ENCODE assay signal across 16 cellular contexts in the genomic region with DNA sequence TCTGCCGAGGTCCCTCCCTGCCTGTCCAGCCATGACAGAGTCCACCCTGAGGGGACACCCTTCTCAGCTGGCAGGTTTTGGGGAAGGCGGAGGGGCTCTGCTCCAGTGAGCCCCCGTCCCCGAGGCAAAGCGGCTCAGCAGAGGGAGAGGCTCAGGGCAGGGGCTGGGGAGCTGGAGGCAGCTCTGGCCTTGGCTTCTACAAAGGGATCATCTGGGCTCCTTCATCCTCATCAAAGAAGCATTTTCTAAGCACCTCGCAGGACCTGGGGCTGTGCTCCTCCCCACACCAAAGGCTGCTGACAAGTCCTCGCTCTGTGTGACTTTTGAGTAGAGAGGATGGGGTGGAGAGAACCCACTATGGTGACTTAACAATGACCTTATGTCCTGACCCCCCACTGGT.
"Had no signal": no experiment of that assay in that cellular context is flagged by ENCODE, and none has a peak within 500 bp of the region (broad histone marks: within the 10 kb centered on the region; RNA-seq: fewer than 3 reads in every experiment).

No MANE protein-coding gene starts in this region.

- DNase-seq: activated CD4-positive, alpha-beta T cell treated with anti-CD3 and anti-CD28 coated beads, Interleukin-2, amount 50 U/mL, for 4 hours; activated T-cell treated with anti-CD3 and anti-CD28 coated beads, Interleukin-2, amount 50 U/mL, for 4 hours; effector memory CD4-positive, alpha-beta T cell; left cardiac atrium; ovary; stimulated activated CD4-positive, alpha-beta T cell treated with anti-CD3 and anti-CD28 coated beads, Interleukin-4, amount 100 ng/mL, for 1 hour; T-helper 17 cell; testis had no signal

- H3K36me3 ChIP-seq: cardiac muscle cell, ovary had no signal

- H3K9me3 Mint-ChIP-seq: activated T-cell treated with anti-CD3 and anti-CD28 coated beads, Interleukin-2, amount 50 U/mL, for 4 hours; memory B cell; nephron; stimulated activated naive CD8-positive, alpha-beta T cell treated with anti-CD3 and anti-CD28 coated beads, Interleukin-15, Interleukin-2, amounts not matched to agents 100 ng/mL and 50 ng/mL, for 24 hours had no signal

- H3K27me3 Mint-ChIP-seq: activated naive CD8-positive, alpha-beta T cell; memory B cell; stimulated activated naive CD8-positive, alpha-beta T cell treated with anti-CD3 and anti-CD28 coated beads, Interleukin-15, Interleukin-2, amounts not matched to agents 100 ng/mL and 50 ng/mL, for 24 hours; T-helper 17 cell had no signal

- H3K27me3 ChIP-seq: cardiac muscle cell, hepatocyte, ovary, testis had no signal

- FAIRE-seq: TTC549 had no signal

- H3K4me1 Mint-ChIP-seq: memory B cell had no signal

- ATAC-seq: activated T-cell treated with anti-CD3 and anti-CD28 coated beads, Interleukin-2, amount 50 U/mL, for 4 hours; T-helper 17 cell had no signal

- H3K27ac Mint-ChIP-seq: activated naive CD8-positive, alpha-beta T cell; memory B cell; nephron; stimulated activated naive CD8-positive, alpha-beta T cell treated with anti-CD3 and anti-CD28 coated beads, Interleukin-15, Interleukin-2, amounts not matched to agents 100 ng/mL and 50 ng/mL, for 24 hours; T-helper 17 cell had no signal

- H3K9me3 ChIP-seq: ovary, testis had no signal

- H3K4me3 ChIP-seq: cardiac muscle cell, coronary artery, hepatocyte, ovary, testis had no signal

- H3K27ac ChIP-seq: cardiac muscle cell, coronary artery, hepatocyte, ovary, testis had no signal

- H3K36me3 Mint-ChIP-seq: activated naive CD8-positive, alpha-beta T cell had no signal

- H3K4me3 Mint-ChIP-seq: activated naive CD8-positive, alpha-beta T cell; activated T-cell treated with anti-CD3 and anti-CD28 coated beads, Interleukin-2, amount 50 U/mL, for 4 hours; memory B cell; nephron; stimulated activated naive CD8-positive, alpha-beta T cell treated with anti-CD3 and anti-CD28 coated beads, Interleukin-15, Interleukin-2, amounts not matched to agents 100 ng/mL and 50 ng/mL, for 24 hours; T-helper 17 cell had no signal
